1 cellular context compared by ENCODE assay signal in genomic region chr13:101520672-101521071, GRCh38.
TF ChIP-seq lines count a peak whose summit lies in the region.

No MANE protein-coding gene starts in this region.

TF ChIP-seq in H1, 55 proteins besides CTCF, POLR2A, EP300 and RAD21 (continued from another document):
- no peak for TF ChIP-seq CHD7 (IDR thresholded peaks at IDR 0.05; ENCODE audit: insufficient replicate concordance, low read length)
- no peak for TF ChIP-seq CBX5 (IDR thresholded peaks at IDR 0.05; ENCODE audit: low read depth, low read length)
- TF ChIP-seq BCL11A (IDR thresholded peaks at IDR 0.05; ENCODE audit: low read depth in 2 of 2, low read length in 2 of 2) = no peak
- no peak for TF ChIP-seq TCF12 (IDR thresholded peaks at IDR 0.05; ENCODE audit: low read depth, low read length)
- TF ChIP-seq TEAD4 (IDR thresholded peaks at IDR 0.05; ENCODE audit: low read depth, low read length) = no peak
- no peak for TF ChIP-seq CEBPB (IDR thresholded peaks at IDR 0.05; ENCODE audit: low read depth, low read length)
- TF ChIP-seq CBX8 (IDR thresholded peaks at IDR 0.05; ENCODE audit: borderline replicate concordance, low read depth, low read length) = no peak
- TF ChIP-seq SIRT6 (IDR thresholded peaks at IDR 0.05; ENCODE audit: low read length) = no peak
- TF ChIP-seq E2F6 (IDR thresholded peaks at IDR 0.05) = no peak
- no peak for TF ChIP-seq NRF1 (IDR thresholded peaks at IDR 0.05; ENCODE audit: low read depth, low read length)
- no peak for TF ChIP-seq SP2 (IDR thresholded peaks at IDR 0.05; ENCODE audit: low read length)
